ENCODE assay signal across 8 cellular contexts in genomic region chr19:37466277-37466797, GRCh38. TPM values are rescaled to one million over a fixed set of nuclear protein-coding genes. Genes with fewer than 3 reads are reported as not detected.
A peak's percentile ranks its signal among the peaks of the same experiment; 100 is the strongest.
DNase-seq lines count a peak whose midpoint lies in the region; ATAC-seq, FAIRE-seq and TF ChIP-seq lines count a peak whose summit lies in the region.

No MANE protein-coding gene starts in this region.

- no peaks in the 10 kb centered on the region for H3K27me3 ChIP-seq in bronchial epithelial cell (ENCODE audit: control insufficient read depth, insufficient read depth, low read length)
- H3K27me3 ChIP-seq in aorta (ENCODE audit: control insufficient read depth in 1 of 2, insufficient read depth in 2 of 2, low read length in 1 of 2) = no peaks in the 10 kb centered on the region

- 28 to 34% methylated on average over 25 of the region's 25 CpGs for WGBS in aorta, 2 donors

- DNase-seq in stimulated activated naive CD8-positive, alpha-beta T cell treated with anti-CD3 and anti-CD28 coated beads, Interleukin-15, Interleukin-2, amounts not matched to agents 100 U/mL and 50 U/mL, for 24 hours = no peak
- DNase-seq in bronchial epithelial cell (ENCODE audit: low read depth) = no peak
- DNase-seq in mesothelial cell of epicardium (ENCODE audit: low spot score in 2 of 2, unreplicated experiment in 2 of 2) = no peak
- DNase-seq in aorta = no peak
- no peak for DNase-seq in NCI-H2029 treated with DMSO at 0.1 percent for 48 hours (lab: John Stamatoyannopoulos, UW)

- intact Hi-C loops in aorta (cut with DNase I) = loop anchor here (5.0 to 10.0 kb wide), 3 partner anchors 94 to 494 kb away; partner anchors contain the start of gene ZNF527 (in 1 of the 2)

- peak overlapping the region; percentile 95 for H3K27ac Mint-ChIP-seq in stimulated activated naive CD8-positive, alpha-beta T cell treated with anti-CD3 and anti-CD28 coated beads, Interleukin-15, Interleukin-2, amounts not matched to agents 100 ng/mL and 50 ng/mL, for 24 hours
- H3K27ac Mint-ChIP-seq in mesothelial cell of epicardium = peak overlapping the region; percentile 98

- peaks cover 4% of the 10 kb centered on the region for H3K9me3 ChIP-seq in aorta (ENCODE audit: control insufficient read depth, low read length)

- no peaks in the 10 kb centered on the region for H3K27me3 Mint-ChIP-seq in stimulated activated naive CD8-positive, alpha-beta T cell treated with anti-CD3 and anti-CD28 coated beads, Interleukin-15, Interleukin-2, amounts not matched to agents 100 ng/mL and 50 ng/mL, for 24 hours
- H3K27me3 Mint-ChIP-seq in mesothelial cell of epicardium (ENCODE audit: low read depth) = no peaks in the 10 kb centered on the region

- peaks cover 40% of the 10 kb centered on the region for H3K4me1 Mint-ChIP-seq in stimulated activated naive CD8-positive, alpha-beta T cell treated with anti-CD3 and anti-CD28 coated beads, Interleukin-15, Interleukin-2, amounts not matched to agents 100 ng/mL and 50 ng/mL, for 24 hours (ENCODE audit: low read depth)
- peaks cover 25% of the 10 kb centered on the region for H3K4me1 Mint-ChIP-seq in mesothelial cell of epicardium

- H3K36me3 Mint-ChIP-seq in stimulated activated naive CD8-positive, alpha-beta T cell treated with anti-CD3 and anti-CD28 coated beads, Interleukin-15, Interleukin-2, amounts not matched to agents 100 ng/mL and 50 ng/mL, for 24 hours (ENCODE audit: low read depth) = peaks cover 36% of the 10 kb centered on the region
- H3K36me3 Mint-ChIP-seq in mesothelial cell of epicardium = peaks cover 20% of the 10 kb centered on the region

- H3K4me3 ChIP-seq in bronchial epithelial cell (ENCODE audit: low read depth, low read length) (peak overlapping the region; percentile 74), aorta (ENCODE audit: low read length in 2 of 2) (peak overlapping the region; percentile 61 to 80)

- peaks cover 19% of the 10 kb centered on the region for H3K9me3 Mint-ChIP-seq in stimulated activated naive CD8-positive, alpha-beta T cell treated with anti-CD3 and anti-CD28 coated beads, Interleukin-15, Interleukin-2, amounts not matched to agents 100 ng/mL and 50 ng/mL, for 24 hours
- peaks cover 13% of the 10 kb centered on the region for H3K9me3 Mint-ChIP-seq in mesothelial cell of epicardium

- peak overlapping the region; percentile 99 for H3K4me3 Mint-ChIP-seq in stimulated activated naive CD8-positive, alpha-beta T cell treated with anti-CD3 and anti-CD28 coated beads, Interleukin-15, Interleukin-2, amounts not matched to agents 100 ng/mL and 50 ng/mL, for 24 hours
- H3K4me3 Mint-ChIP-seq in mesothelial cell of epicardium = peak overlapping the region; percentile 94

- ATAC-seq in stimulated activated naive CD8-positive, alpha-beta T cell treated with anti-CD3 and anti-CD28 coated beads, Interleukin-15, Interleukin-2, amounts not matched to agents 100 U/mL and 50 U/mL, for 24 hours = no peak
- ATAC-seq in aorta (ENCODE audit: low FRiP score) (no peak), GM21390 (IDR thresholded peaks at IDR 0.05; ENCODE audit: unreplicated experiment) (no peak), GM19395 (IDR thresholded peaks at IDR 0.05; ENCODE audit: unreplicated experiment) (no peak)

- H3K36me3 ChIP-seq in bronchial epithelial cell (ENCODE audit: control insufficient read depth, insufficient read depth, low read length) = peaks cover 3% of the 10 kb centered on the region
- peaks cover 0 to 6% of the 10 kb centered on the region in 2 donors for H3K36me3 ChIP-seq in aorta (ENCODE audit: control insufficient read depth in 1 of 2, insufficient read depth in 2 of 2, low read length in 1 of 2)

- H3K4me1 ChIP-seq in aorta (ENCODE audit: control insufficient read depth in 1 of 2, insufficient read depth in 2 of 2, low read length in 2 of 2) = no peaks in the 10 kb centered on the region

- no peak for TF ChIP-seq CTCF in bronchial epithelial cell (IDR thresholded peaks at IDR 0.05; ENCODE audit: insufficient read depth, low read length, severe bottlenecking)
- TF ChIP-seq CTCF in mesothelial cell of epicardium (IDR thresholded peaks at IDR 0.05; ENCODE audit: unreplicated experiment) = no peak

- peak overlapping the region in 1 of 2 donors; percentile 68 for H3K27ac ChIP-seq in aorta (ENCODE audit: low read depth in 1 of 2, low read length in 2 of 2)

- no peak for FAIRE-seq in bronchial epithelial cell (lab: Jason Lieb, UNC)

RNA-seq across cellular contexts. Expression of gene ZNF569, which starts 0.9 kb away (rescaled TPM):
- total RNA-seq in bronchial epithelial cell (2.6 and 2.8 TPM in 2 replicates), mesothelial cell of epicardium (5.4 to 5.8 TPM (median 5.5 TPM) in 3 replicates), aorta (1 to 10 TPM; 5.4 to 6.7 TPM)
- polyA plus RNA-seq in aorta = 1 to 10 TPM; 3.1 to 4.7 TPM

RNA-seq across cellular contexts. Expression of gene ZNF570, which starts 2.8 kb away (rescaled TPM):
- total RNA-seq in bronchial epithelial cell (4.4 and 5.8 TPM in 2 replicates), mesothelial cell of epicardium (7.3 to 7.9 TPM (median 7.6 TPM) in 3 replicates), aorta (1 to 10 TPM; 6.0 to 8.8 TPM)
- polyA plus RNA-seq in aorta = 1 to 10 TPM; 3.2 to 4.9 TPM

RNA-seq across cellular contexts. Expression of gene ZNF793, which starts 40.4 kb away (rescaled TPM):
- total RNA-seq in bronchial epithelial cell (1.8 and 3.6 TPM in 2 replicates), mesothelial cell of epicardium (29.7 to 32.1 TPM (median 30.4 TPM) in 3 replicates), aorta (1 to 10 TPM; 7.5 to 8.3 TPM)
- 1 to 10 TPM in 1 of 2 donors, under 1 TPM in 1; 0.63 to 7.3 TPM for polyA plus RNA-seq in aorta
